ENCODE assay signal across 6 cellular contexts in the genomic region with DNA sequence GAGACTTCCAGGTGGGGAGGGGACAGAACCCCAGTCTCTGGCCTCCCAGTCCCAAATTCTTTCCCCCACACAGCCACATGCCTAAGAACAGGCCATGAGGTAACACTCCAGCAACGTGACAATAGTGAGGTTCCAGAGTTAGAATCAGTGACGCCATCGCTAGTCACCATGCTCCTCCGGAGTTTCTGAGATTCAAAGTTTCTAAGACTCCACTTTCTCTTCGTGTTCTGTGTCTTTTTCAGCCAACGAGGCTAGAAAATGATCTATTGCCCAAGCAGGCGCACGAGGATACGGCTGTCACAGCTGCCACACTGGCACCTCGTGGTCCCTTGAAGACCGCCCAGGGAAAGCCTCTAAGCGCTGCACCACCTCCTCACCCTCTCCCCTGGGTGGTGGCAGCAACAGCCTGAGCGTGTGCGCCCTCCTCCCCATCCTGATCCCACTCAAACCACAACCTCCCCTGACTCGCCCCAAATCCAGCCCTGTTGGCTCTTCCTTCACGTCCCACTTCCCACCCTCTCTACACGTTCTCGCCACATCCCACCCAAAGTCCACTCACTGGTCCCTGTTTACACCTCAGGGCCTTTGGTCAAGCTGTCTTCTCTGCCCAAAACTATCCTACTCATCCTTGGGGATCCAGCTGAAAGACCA. TPM values are rescaled to one million over a fixed set of nuclear protein-coding genes. Genes with fewer than 3 reads are reported as not detected.
A peak's percentile ranks its signal among the peaks of the same experiment; 100 is the strongest.
DNase-seq lines count a peak whose midpoint lies in the region; ATAC-seq lines count a peak whose summit lies in the region.

No MANE protein-coding gene starts in this region.

- peaks cover 3% of the 10 kb centered on the region for H3K4me1 ChIP-seq in endocrine pancreas (ENCODE audit: control insufficient read depth, insufficient read depth, low read length)
- H3K4me1 ChIP-seq in skeletal muscle satellite cell (ENCODE audit: control insufficient read depth, insufficient read depth, low read length), result peaks cover 22% of the 10 kb centered on the region

- H3K9ac ChIP-seq in endocrine pancreas (ENCODE audit: control insufficient read depth, insufficient read depth, low read length), result peak overlapping the region; percentile 70
- H3K9ac ChIP-seq in skeletal muscle satellite cell (ENCODE audit: low read depth, low read length), result peak overlapping the region; percentile 97

- peak overlapping the region; percentile 93 for H3K4me2 ChIP-seq in skeletal muscle satellite cell (ENCODE audit: low read length)

- no peaks in the 10 kb centered on the region for H3K27me3 ChIP-seq in endocrine pancreas (ENCODE audit: control insufficient read depth, insufficient read depth, low read length)
- H3K27me3 ChIP-seq in skeletal muscle satellite cell (ENCODE audit: control insufficient read depth, insufficient read depth, low read length), result no peaks in the 10 kb centered on the region

- H3K9me3 ChIP-seq in endocrine pancreas (ENCODE audit: control insufficient read depth, low read length) (no peaks in the 10 kb centered on the region), skeletal muscle satellite cell (replicated peaks; ENCODE audit: low read length) (no peaks in the 10 kb centered on the region)

- peak; percentile 3 for ATAC-seq in HG02840 (IDR thresholded peaks at IDR 0.05; ENCODE audit: low FRiP score, unreplicated experiment)
- ATAC-seq in GM19452 (IDR thresholded peaks at IDR 0.05; ENCODE audit: unreplicated experiment), result no peak

- H3K4me3 ChIP-seq in endocrine pancreas (ENCODE audit: control insufficient read depth, insufficient read depth, low read length), result peak overlapping the region; percentile 37
- H3K4me3 ChIP-seq in skeletal muscle satellite cell (ENCODE audit: low read length), result peak overlapping the region; percentile 80

- H3K36me3 ChIP-seq in endocrine pancreas (ENCODE audit: control insufficient read depth, insufficient read depth, low read length) (no peaks in the 10 kb centered on the region), skeletal muscle satellite cell (ENCODE audit: insufficient read depth, low read length) (peaks cover 5% of the 10 kb centered on the region)

- DNase-seq in SW480 (ENCODE audit: low spot score) (peak; percentile 32), GDM1 (lab: John Stamatoyannopoulos, UW) (no peak)

RNA-seq across cellular contexts. Expression of gene MCRIP1, which starts 1.0 kb away (rescaled TPM):
- total RNA-seq in skeletal muscle satellite cell (2012; rRNA removed), result 91.5 and 125 TPM in 2 replicates

RNA-seq across cellular contexts. Expression of gene PPP1R27, which starts 2.8 kb away (rescaled TPM):
- total RNA-seq in skeletal muscle satellite cell (2012; rRNA removed), result 0.44 TPM in 1 of 2 replicates, not detected in the other

RNA-seq across cellular contexts. Expression of gene GCGR, which starts 28.1 kb away (rescaled TPM):
- not detected in 2 replicates for total RNA-seq in skeletal muscle satellite cell (2012; rRNA removed)

RNA-seq across cellular contexts. Expression of gene P4HB, which starts 28.3 kb away (rescaled TPM):
- total RNA-seq in skeletal muscle satellite cell (2012; rRNA removed), result 1,387 and 1,428 TPM in 2 replicates

RNA-seq across cellular contexts. Expression of gene ARHGDIA, which starts 39.1 kb away (rescaled TPM):
- 197 and 245 TPM in 2 replicates for total RNA-seq in skeletal muscle satellite cell (2012; rRNA removed)
